ENCODE assay signal across 24 cellular contexts in the genomic region with DNA sequence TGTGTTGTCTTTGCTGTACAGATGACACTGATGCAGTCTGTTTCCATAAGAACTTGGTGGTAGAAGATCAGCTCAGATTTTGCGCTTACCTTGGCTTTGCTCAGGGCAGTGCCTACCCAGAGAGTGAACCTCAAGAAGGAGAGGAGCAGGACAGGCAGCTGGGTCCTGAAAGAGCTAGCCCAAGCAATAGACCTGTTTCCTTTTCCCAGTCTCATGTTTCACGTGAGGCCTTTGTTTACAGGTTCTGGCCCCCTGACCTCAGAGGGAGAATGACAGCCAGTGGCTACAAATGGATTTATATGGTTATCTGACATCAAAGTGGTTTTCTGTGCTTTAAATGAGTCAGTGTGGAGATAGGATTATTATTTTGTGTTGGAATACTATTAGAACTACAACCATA. TPM values are rescaled to one million over a fixed set of nuclear protein-coding genes. Genes with fewer than 3 reads are reported as not detected.
"Had no signal": no experiment of that assay in that cellular context is flagged by ENCODE, and none has a peak within 500 bp of the region (broad histone marks: within the 10 kb centered on the region; RNA-seq: fewer than 3 reads in every experiment).

No MANE protein-coding gene starts in this region.

- H3K9me3 Mint-ChIP-seq: natural killer cell; stimulated activated effector memory CD8-positive, alpha-beta T cell treated with anti-CD3 and anti-CD28 coated beads, Interleukin-12 subunit alpha, Interleukin-12 subunit beta, amount 100 ng/mL, for 72 hours had no signal

- H3K27ac Mint-ChIP-seq: dendritic cell treated with granulocyte-macrophage colony-stimulating factor and Interleukin-4, amounts not matched to agents 40 ng/mL and 50 ng/mL, for 4 days; natural killer cell; stimulated activated effector memory CD8-positive, alpha-beta T cell treated with anti-CD3 and anti-CD28 coated beads, Interleukin-12 subunit alpha, Interleukin-12 subunit beta, amount 100 ng/mL, for 72 hours had no signal

- H3K27ac ChIP-seq: hepatocyte, psoas muscle, right lobe of liver, tibial artery, upper lobe of right lung, vagina had no signal

- H2AFZ ChIP-seq: hepatocyte had no signal

- ATAC-seq: left lobe of liver; mucosa of descending colon; natural killer cell; psoas muscle; right lobe of liver; stimulated activated effector memory CD8-positive, alpha-beta T cell treated with anti-CD3 and anti-CD28 coated beads, Interleukin-12 subunit alpha, Interleukin-12 subunit beta, amount 100 ng/mL, for 72 hours; stimulated activated naive CD8-positive, alpha-beta T cell treated with anti-CD3 and anti-CD28 coated beads, Interleukin-15, Interleukin-2, amounts not matched to agents 100 U/mL and 50 U/mL, for 24 hours; upper lobe of right lung had no signal

- DNase-seq: foreskin melanocyte; head of caudate nucleus; kidney glomerular epithelial cell; mammary epithelial cell; mucosa of descending colon; natural killer cell; psoas muscle; retina; right lobe of liver; stimulated activated CD4-positive, alpha-beta T cell treated with anti-CD3 and anti-CD28 coated beads, Interleukin-4, amount 100 ng/mL, for 1 hour; stimulated activated CD8-positive, alpha-beta memory T cell treated with anti-CD3 and anti-CD28 coated beads, Interleukin-4, amount 100 ng/mL, for 48 hours; stimulated activated naive CD8-positive, alpha-beta T cell treated with anti-CD3 and anti-CD28 coated beads, Interleukin-15, Interleukin-2, amounts not matched to agents 100 U/mL and 50 U/mL, for 24 hours; tibial artery; upper lobe of right lung had no signal

- H3K4me3 Mint-ChIP-seq: dendritic cell treated with granulocyte-macrophage colony-stimulating factor and Interleukin-4, amounts not matched to agents 40 ng/mL and 50 ng/mL, for 4 days; natural killer cell; stimulated activated effector memory CD8-positive, alpha-beta T cell treated with anti-CD3 and anti-CD28 coated beads, Interleukin-12 subunit alpha, Interleukin-12 subunit beta, amount 100 ng/mL, for 72 hours had no signal

- H3K9me3 ChIP-seq: mucosa of descending colon, psoas muscle, right lobe of liver, tibial artery, upper lobe of right lung, vagina had no signal

- H3K4me1 ChIP-seq: psoas muscle, right lobe of liver, upper lobe of right lung, vagina had no signal

- H3K4me3 ChIP-seq: hepatocyte, mucosa of descending colon, psoas muscle, right lobe of liver, tibial artery, upper lobe of right lung, vagina had no signal

- H3K4me1 Mint-ChIP-seq: stimulated activated effector memory CD8-positive, alpha-beta T cell treated with anti-CD3 and anti-CD28 coated beads, Interleukin-12 subunit alpha, Interleukin-12 subunit beta, amount 100 ng/mL, for 72 hours had no signal

- H3K4me2 ChIP-seq: hepatocyte had no signal

- H3K27me3 ChIP-seq: hepatocyte, right lobe of liver, tibial artery, upper lobe of right lung, vagina had no signal

- H3K79me2 ChIP-seq: hepatocyte had no signal

- H3K27me3 Mint-ChIP-seq: dendritic cell treated with granulocyte-macrophage colony-stimulating factor and Interleukin-4, amounts not matched to agents 40 ng/mL and 50 ng/mL, for 4 days had no signal

RNA-seq across cellular contexts. Expression of a gene that starts 40.1 kb away (rescaled TPM):
- total RNA-seq: hepatocyte, left lobe of liver, lower leg skin, mammary epithelial cell, mucosa of descending colon, myocyte, natural killer cell, osteoblast, right lobe of liver, temporal lobe, upper lobe of right lung, vagina had no signal
- polyA plus RNA-seq: esophagus, hepatocyte, mammary epithelial cell had no signal
